Comparison of ENCODE assay signal across 17 cellular contexts in the genomic region with DNA sequence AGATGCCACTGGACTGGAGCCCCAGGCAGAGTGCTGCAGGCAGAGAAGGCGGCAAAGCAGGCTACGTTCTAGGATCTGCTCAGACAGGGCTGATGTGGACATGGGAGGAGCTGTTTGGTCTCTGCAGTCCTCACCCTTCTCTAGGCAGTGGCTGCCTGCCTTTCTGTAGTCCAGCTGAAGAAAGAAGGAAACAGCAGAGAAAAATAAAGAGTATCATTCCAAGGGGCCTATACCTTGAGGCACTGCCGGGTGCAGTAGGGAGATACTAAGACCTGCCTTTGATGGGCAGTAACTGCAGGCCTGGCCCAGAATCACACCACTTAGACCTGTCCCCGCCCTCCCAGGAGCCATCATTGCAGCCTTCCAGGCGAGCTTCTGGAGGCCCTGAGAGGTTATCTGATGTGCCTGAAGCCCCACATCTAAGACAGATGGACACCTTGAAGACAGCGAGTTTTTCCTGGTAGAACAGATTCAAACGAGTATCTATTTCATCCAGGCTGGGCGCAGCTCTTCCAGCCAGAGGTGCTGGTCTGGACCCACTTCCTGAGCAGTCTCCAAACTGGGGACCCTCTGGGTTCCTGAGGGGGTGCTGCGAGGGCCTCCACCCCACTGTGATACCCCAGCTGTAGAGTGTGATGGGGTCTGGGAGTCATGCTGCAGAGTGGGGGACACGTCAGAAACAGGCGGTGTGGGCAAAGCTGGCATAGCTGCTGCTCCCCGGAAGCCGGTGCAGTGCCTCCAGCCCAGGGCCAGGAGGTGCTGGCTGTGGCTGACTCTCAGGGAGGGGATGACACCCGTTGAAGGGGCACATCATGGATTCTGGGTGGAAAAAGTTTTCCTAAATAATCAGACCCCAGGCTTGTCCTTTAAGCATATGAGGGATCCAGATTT.
"Had no signal": no experiment of that assay in that cellular context is flagged by ENCODE, and none has a peak within 500 bp of the region (broad histone marks: within the 10 kb centered on the region; RNA-seq: fewer than 3 reads in every experiment).

No MANE protein-coding gene starts in this region.

- DNase-seq: activated CD4-positive, alpha-beta T cell treated with anti-CD3 and anti-CD28 coated beads for 36 hours; activated CD8-positive, alpha-beta T cell treated with anti-CD3 and anti-CD28 coated beads, Interleukin-2, amount 10 ng/mL, durations not matched to agents 7 days and 5 days; amniotic stem cell; cerebellar nuclear complex; dermis blood vessel endothelial cell; esophagus squamous epithelium; foreskin fibroblast; left colon; retina; SW 1271 had no signal

- H3K9me3 ChIP-seq: body of pancreas, ovary, vagina had no signal

- H3K27ac ChIP-seq: body of pancreas, esophagus squamous epithelium, ovary, SJSA1, skin epidermis, tibial artery, vagina had no signal

- H3K4me3 ChIP-seq: body of pancreas, esophagus squamous epithelium, ovary, SJSA1, skin epidermis, tibial artery, vagina had no signal

- ATAC-seq: activated CD4-positive, alpha-beta T cell treated with anti-CD3 and anti-CD28 coated beads for 36 hours; activated CD8-positive, alpha-beta T cell treated with anti-CD3 and anti-CD28 coated beads, Interleukin-2, amount 10 ng/mL, durations not matched to agents 7 days and 5 days; body of pancreas; left colon had no signal

- H3K27me3 ChIP-seq: body of pancreas, ovary, vagina had no signal

- FAIRE-seq: endometrium had no signal

- H3K36me3 ChIP-seq: esophagus squamous epithelium, ovary, SJSA1, tibial artery, vagina had no signal
